18 cellular contexts compared by ENCODE assay signal in genomic region chr4:163662761-163663160, GRCh38.
DNase-seq lines count a peak whose midpoint lies in the region; ATAC-seq, FAIRE-seq and TF ChIP-seq lines count a peak whose summit lies in the region.
"Had no signal": no experiment of that assay in that cellular context is flagged by ENCODE, and none has a peak within 500 bp of the region (broad histone marks: within the 10 kb centered on the region; RNA-seq: fewer than 3 reads in every experiment).

No MANE protein-coding gene starts in this region.

- no peaks in the 10 kb centered on the region for H3K4me1 ChIP-seq in prostate gland (replicated peaks)
- H3K4me1 ChIP-seq in kidney (ENCODE audit: control insufficient read depth in 1 of 2, insufficient read depth in 1 of 2, low read depth in 1 of 2, low read length in 2 of 2): no peaks in the 10 kb centered on the region
- H3K4me1 ChIP-seq: esophagus squamous epithelium had no signal

- intact Hi-C loops in activated B cell treated with CpG ODN at 0.5 μM for 24 hours (cut with micrococcal nuclease): loop anchor here (1.0 to 10.0 kb wide), 3 partner anchors 51 to 1452 kb away; partner anchors contain the start of genes TMA16 and TMEM192
- intact Hi-C loops in prostate gland (cut with DNase I): no loop called here
- intact Hi-C loops in kidney (cut with DNase I): no loop called here

- H3K4me3 Mint-ChIP-seq in activated B cell treated with CpG ODN at 0.5 μM for 24 hours (peak overlapping the region; percentile 75), osteocyte (ENCODE audit: unreplicated experiment) (no peak overlapping the region)
- H3K4me3 Mint-ChIP-seq: type B pancreatic cell had no signal

- no peaks in the 10 kb centered on the region for H3K36me3 ChIP-seq in prostate gland
- H3K36me3 ChIP-seq in kidney (ENCODE audit: control insufficient read depth in 1 of 2, insufficient read depth in 2 of 2, low read length in 2 of 2): no peaks in the 10 kb centered on the region
- H3K36me3 ChIP-seq: esophagus squamous epithelium had no signal

- H3K4me3 ChIP-seq in prostate gland: no peak overlapping the region
- no peak overlapping the region for H3K4me3 ChIP-seq in kidney (ENCODE audit: low read length in 2 of 2)
- H3K4me3 ChIP-seq: esophagus squamous epithelium had no signal

- no peak overlapping the region for H3K9ac ChIP-seq in kidney (ENCODE audit: low read length in 2 of 2)

- no peak for TF ChIP-seq POLR2A in prostate gland (IDR thresholded peaks at IDR 0.05)

- no peak for TF ChIP-seq CTCF in activated B cell treated with CpG ODN at 0.5 μM for 24 hours (IDR thresholded peaks at IDR 0.05)
- TF ChIP-seq CTCF in prostate gland (IDR thresholded peaks at IDR 0.05): no peak
- no peak for TF ChIP-seq CTCF in kidney (IDR thresholded peaks at IDR 0.05; ENCODE audit: borderline replicate concordance, extremely low read depth, insufficient read depth)
- no peak for TF ChIP-seq CTCF in osteocyte (IDR thresholded peaks at IDR 0.05)

- peaks cover 7% of the 10 kb centered on the region for H3K9me3 Mint-ChIP-seq in activated B cell treated with CpG ODN at 0.5 μM for 24 hours
- H3K9me3 Mint-ChIP-seq in osteocyte (ENCODE audit: unreplicated experiment): peaks cover 6% of the 10 kb centered on the region
- H3K9me3 Mint-ChIP-seq: type B pancreatic cell had no signal

- DNase-seq in activated B cell treated with CpG ODN at 0.5 μM for 24 hours (no peak), prostate gland (ENCODE audit: low spot score) (no peak), kidney (no peak), NCI-H2196 (lab: John Stamatoyannopoulos, UW; ENCODE audit: unreplicated experiment) (no peak), osteocyte (ENCODE audit: extremely low spot score, unreplicated experiment) (no peak)
- DNase-seq: activated CD4-positive, alpha-beta T cell treated with anti-CD3 and anti-CD28 coated beads, Interleukin-2, amount 50 U/mL, for 48 hours; DMS153; esophagus squamous epithelium; left cardiac atrium; NCI-H187 treated with DMSO at 0.1 percent for 48 hours; NCI-H69; T1000 had no signal

- no peaks in the 10 kb centered on the region for H3K27me3 Mint-ChIP-seq in activated B cell treated with CpG ODN at 0.5 μM for 24 hours
- peaks cover 7% of the 10 kb centered on the region for H3K27me3 Mint-ChIP-seq in osteocyte (ENCODE audit: unreplicated experiment)
- H3K27me3 Mint-ChIP-seq: type B pancreatic cell had no signal

- ATAC-seq in GM18502 (IDR thresholded peaks at IDR 0.05; ENCODE audit: poor library complexity, unreplicated experiment): peak; percentile 34
- peak; percentile 36 for ATAC-seq in GM19463 (IDR thresholded peaks at IDR 0.05; ENCODE audit: unreplicated experiment)
- peak; percentile 33 for ATAC-seq in HG02884 (IDR thresholded peaks at IDR 0.05; ENCODE audit: unreplicated experiment)
- peak; percentile 47 for ATAC-seq in activated B cell treated with CpG ODN at 0.5 μM for 24 hours (ENCODE audit: low read depth)
- ATAC-seq: left cardiac atrium, Right ventricle myocardium inferior had no signal

- no peaks in the 10 kb centered on the region for H3K9me3 ChIP-seq in prostate gland
- no peaks in the 10 kb centered on the region for H3K9me3 ChIP-seq in kidney (ENCODE audit: control insufficient read depth in 1 of 2, low read length in 2 of 2)

- H3K36me3 Mint-ChIP-seq in activated B cell treated with CpG ODN at 0.5 μM for 24 hours (ENCODE audit: low read depth): peaks cover 3% of the 10 kb centered on the region
- no peaks in the 10 kb centered on the region for H3K36me3 Mint-ChIP-seq in osteocyte (ENCODE audit: unreplicated experiment)
- H3K36me3 Mint-ChIP-seq: type B pancreatic cell had no signal

- H3K27ac Mint-ChIP-seq in activated B cell treated with CpG ODN at 0.5 μM for 24 hours (peak overlapping the region; percentile 97), osteocyte (ENCODE audit: unreplicated experiment) (no peak overlapping the region)
- H3K27ac Mint-ChIP-seq: type B pancreatic cell had no signal

- CTCF ChIA-PET in activated B cell treated with CpG ODN at 0.5 μM for 24 hours (lab: Charles Lee): interaction anchor here (0.7 to 24.9 kb wide), 8 partner anchors 14 to 111 kb away, joined by 3 to 767 read pairs (median 5); no protein-coding TSS in a partner anchor

- 62% methylated on average over 6 of the region's 6 CpGs for WGBS in prostate gland

- no peaks in the 10 kb centered on the region for H3K27me3 ChIP-seq in prostate gland (replicated peaks; ENCODE audit: insufficient read depth)
- H3K27me3 ChIP-seq: esophagus squamous epithelium had no signal

- FAIRE-seq in kidney (lab: Jason Lieb, UNC): no peak
- FAIRE-seq: astrocyte had no signal

- POLR2A ChIA-PET in activated B cell treated with CpG ODN at 0.5 μM for 24 hours (lab: Charles Lee): interaction anchor here (0.7 to 8.3 kb wide), 18 partner anchors 8 to 169 kb away, joined by 3 to 203 read pairs (median 8); partner anchors contain the start of gene TMA16

- H3K27ac ChIP-seq in prostate gland (no peak overlapping the region), kidney (ENCODE audit: low read depth in 2 of 2, low read length in 2 of 2) (no peak overlapping the region)
- H3K27ac ChIP-seq: esophagus squamous epithelium had no signal

- H3K4me1 Mint-ChIP-seq in activated B cell treated with CpG ODN at 0.5 μM for 24 hours (peaks cover 80% of the 10 kb centered on the region), osteocyte (ENCODE audit: unreplicated experiment) (no peaks in the 10 kb centered on the region)
